18 cellular contexts compared by ENCODE assay signal in the genomic region with DNA sequence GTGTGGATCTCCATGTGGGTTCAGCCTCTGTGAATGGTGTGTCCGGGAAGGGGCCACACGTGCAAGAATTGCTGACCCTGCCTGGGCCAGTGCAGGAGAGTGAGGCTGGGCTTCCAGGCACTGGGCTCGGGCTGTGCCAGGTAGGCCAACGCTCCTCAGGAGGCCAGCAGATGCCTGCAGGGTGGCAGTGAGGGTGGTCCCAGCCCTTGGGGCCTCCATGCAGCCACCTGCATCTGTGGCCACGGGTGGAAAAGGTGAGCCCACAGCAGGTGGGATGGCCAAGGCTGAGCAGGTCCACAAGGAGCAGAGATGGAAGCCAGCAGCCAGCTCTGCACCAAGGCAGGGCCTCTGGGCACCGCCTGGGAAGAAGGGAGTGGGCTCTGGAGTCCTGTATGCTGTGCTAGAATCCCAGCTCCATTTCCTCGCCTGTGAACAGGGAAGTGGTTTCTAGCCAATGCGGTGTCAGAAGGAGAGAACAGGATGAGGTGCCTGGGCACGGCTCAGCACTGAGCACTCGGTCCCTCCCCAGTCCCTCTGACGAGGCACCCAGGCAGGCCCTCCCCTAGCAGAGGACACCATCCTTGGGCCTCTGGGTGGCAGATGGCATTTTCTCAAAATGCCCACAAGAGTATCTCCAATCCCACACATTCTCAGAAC. TPM values are rescaled to one million over a fixed set of nuclear protein-coding genes. Genes with fewer than 3 reads are reported as not detected.
DNase-seq lines count a peak whose midpoint lies in the region; ATAC-seq and TF ChIP-seq lines count a peak whose summit lies in the region.
"Had no signal": no experiment of that assay in that cellular context is flagged by ENCODE, and none has a peak within 500 bp of the region (broad histone marks: within the 10 kb centered on the region; RNA-seq: fewer than 3 reads in every experiment).

No MANE protein-coding gene starts in this region.

- TF ChIP-seq POLR2A in body of pancreas (IDR thresholded peaks at IDR 0.05), result no peak

- H3K9me3 ChIP-seq in body of pancreas (no peaks in the 10 kb centered on the region), aorta (ENCODE audit: control insufficient read depth, low read length) (no peaks in the 10 kb centered on the region)
- H3K9me3 ChIP-seq: adrenal gland, esophagus muscularis mucosa, MG63, tibial nerve had no signal

- no peaks in the 10 kb centered on the region for H3K36me3 Mint-ChIP-seq in activated naive CD8-positive, alpha-beta T cell treated with anti-CD3 and anti-CD28 coated beads, Interleukin-2, amount 10 ng/mL, durations not matched to agents 7 days and 5 days
- H3K36me3 Mint-ChIP-seq in activated naive CD8-positive, alpha-beta T cell treated with anti-CD3 and anti-CD28 coated beads, Interleukin-2, amount 50 U/mL, for 24 hours (ENCODE audit: low read depth), result no peaks in the 10 kb centered on the region
- H3K36me3 Mint-ChIP-seq in natural killer cell treated with Interleukin-12 subunit alpha and Interleukin-12 subunit beta and Interleukin-15 and Interleukin-18, amount 100 ng/mL, for 72 hours, result no peaks in the 10 kb centered on the region
- H3K36me3 Mint-ChIP-seq: CD8-positive, alpha-beta memory T cell; naive thymus-derived CD4-positive, alpha-beta T cell had no signal

- H3K4me1 ChIP-seq in body of pancreas (no peaks in the 10 kb centered on the region), aorta (ENCODE audit: control insufficient read depth in 1 of 2, insufficient read depth in 2 of 2, low read length in 2 of 2) (no peaks in the 10 kb centered on the region)
- H3K4me1 ChIP-seq: adrenal gland, esophagus muscularis mucosa, tibial nerve had no signal

- POLR2A ChIA-PET in activated naive CD8-positive, alpha-beta T cell treated with anti-CD3 and anti-CD28 coated beads, Interleukin-2, amount 10 ng/mL, durations not matched to agents 7 days and 5 days (lab: Charles Lee), result no interaction called here

- H3K36me3 ChIP-seq in body of pancreas (replicated peaks in 1 of 2; ENCODE audit: insufficient read depth in 1 of 2, low read depth in 2 of 2) (no peaks in the 10 kb centered on the region), aorta (ENCODE audit: control insufficient read depth in 1 of 2, insufficient read depth in 2 of 2, low read length in 1 of 2) (no peaks in the 10 kb centered on the region)
- H3K36me3 ChIP-seq: adrenal gland, esophagus muscularis mucosa, MG63, tibial nerve had no signal

- H3K4me3 ChIP-seq in body of pancreas, result no peak overlapping the region
- H3K4me3 ChIP-seq in aorta (ENCODE audit: low read length in 2 of 2), result no peak overlapping the region
- H3K4me3 ChIP-seq: adrenal gland, esophagus muscularis mucosa, MG63, tibial nerve had no signal

- no peaks in the 10 kb centered on the region for H3K9me3 Mint-ChIP-seq in activated naive CD8-positive, alpha-beta T cell treated with anti-CD3 and anti-CD28 coated beads, Interleukin-2, amount 10 ng/mL, durations not matched to agents 7 days and 5 days
- H3K9me3 Mint-ChIP-seq in activated naive CD8-positive, alpha-beta T cell treated with anti-CD3 and anti-CD28 coated beads, Interleukin-2, amount 50 U/mL, for 24 hours, result no peaks in the 10 kb centered on the region
- H3K9me3 Mint-ChIP-seq in natural killer cell treated with Interleukin-12 subunit alpha and Interleukin-12 subunit beta and Interleukin-15 and Interleukin-18, amount 100 ng/mL, for 72 hours, result no peaks in the 10 kb centered on the region
- H3K9me3 Mint-ChIP-seq: activated T-helper 2 cell treated with anti-CD3 and anti-CD28 coated beads, Interferon-gamma antibody, Interleukin-2, Interleukin-4, amounts not matched to agents 10 μg/mL and 5 μg/mL and 100 μg/mL, durations not matched to agents 14 hours and 24 hours and 36 hours; CD8-positive, alpha-beta memory T cell; naive thymus-derived CD4-positive, alpha-beta T cell had no signal

- no peak for ATAC-seq in activated naive CD8-positive, alpha-beta T cell treated with anti-CD3 and anti-CD28 coated beads, Interleukin-2, amount 10 ng/mL, durations not matched to agents 7 days and 5 days (ENCODE audit: low read depth)
- ATAC-seq in activated naive CD8-positive, alpha-beta T cell treated with anti-CD3 and anti-CD28 coated beads, Interleukin-2, amount 50 U/mL, for 24 hours, result no peak
- ATAC-seq in body of pancreas (no peak), aorta (ENCODE audit: low FRiP score) (no peak), GM21423 (IDR thresholded peaks at IDR 0.05; ENCODE audit: unreplicated experiment) (no peak)
- peak in 1 of 2 donors; percentile 28 for ATAC-seq in natural killer cell treated with Interleukin-12 subunit alpha and Interleukin-12 subunit beta and Interleukin-15 and Interleukin-18, amount 100 ng/mL, for 72 hours
- ATAC-seq: naive thymus-derived CD4-positive, alpha-beta T cell had no signal

- no peak overlapping the region for H3K27ac Mint-ChIP-seq in activated naive CD8-positive, alpha-beta T cell treated with anti-CD3 and anti-CD28 coated beads, Interleukin-2, amount 10 ng/mL, durations not matched to agents 7 days and 5 days
- no peak overlapping the region for H3K27ac Mint-ChIP-seq in activated naive CD8-positive, alpha-beta T cell treated with anti-CD3 and anti-CD28 coated beads, Interleukin-2, amount 50 U/mL, for 24 hours
- H3K27ac Mint-ChIP-seq in natural killer cell treated with Interleukin-12 subunit alpha and Interleukin-12 subunit beta and Interleukin-15 and Interleukin-18, amount 100 ng/mL, for 72 hours, result no peak overlapping the region
- H3K27ac Mint-ChIP-seq: activated T-helper 2 cell treated with anti-CD3 and anti-CD28 coated beads, Interferon-gamma antibody, Interleukin-2, Interleukin-4, amounts not matched to agents 10 μg/mL and 5 μg/mL and 100 μg/mL, durations not matched to agents 14 hours and 24 hours and 36 hours; CD8-positive, alpha-beta memory T cell; naive thymus-derived CD4-positive, alpha-beta T cell had no signal

- DNase-seq in activated naive CD8-positive, alpha-beta T cell treated with anti-CD3 and anti-CD28 coated beads, Interleukin-2, amount 10 ng/mL, durations not matched to agents 7 days and 5 days, result peak; percentile 20
- no peak for DNase-seq in activated naive CD8-positive, alpha-beta T cell treated with anti-CD3 and anti-CD28 coated beads, Interleukin-2, amount 50 U/mL, for 24 hours
- DNase-seq in body of pancreas (peak in 3 of 4 donors; percentile 2 to 5 (median 2)), aorta (peak; percentile 24 to 63), NCI-H2081 treated with DMSO at 0.1 percent for 48 hours (lab: John Stamatoyannopoulos, UW) (no peak), hypothalamus (lab: John Stamatoyannopoulos, UW) (no peak)
- DNase-seq in natural killer cell treated with Interleukin-12 subunit alpha and Interleukin-12 subunit beta and Interleukin-15 and Interleukin-18, amount 100 ng/mL, for 72 hours (ENCODE audit: low spot score), result peak; percentile 32
- DNase-seq: CD8-positive, alpha-beta memory T cell; central memory CD4-positive, alpha-beta T cell; MG63; NCI-H187 treated with DMSO at 0.1 percent for 48 hours; NCI-H446 had no signal

- 75 to 81% methylated on average over 3 to 11 of the region's 11 CpGs for WGBS in body of pancreas, 2 donors
- WGBS in aorta, 2 donors, result 86 to 89% methylated on average over 11 of the region's 11 CpGs

- H3K4me1 Mint-ChIP-seq in activated naive CD8-positive, alpha-beta T cell treated with anti-CD3 and anti-CD28 coated beads, Interleukin-2, amount 10 ng/mL, durations not matched to agents 7 days and 5 days, result no peaks in the 10 kb centered on the region
- no peaks in the 10 kb centered on the region for H3K4me1 Mint-ChIP-seq in activated naive CD8-positive, alpha-beta T cell treated with anti-CD3 and anti-CD28 coated beads, Interleukin-2, amount 50 U/mL, for 24 hours
- H3K4me1 Mint-ChIP-seq in natural killer cell treated with Interleukin-12 subunit alpha and Interleukin-12 subunit beta and Interleukin-15 and Interleukin-18, amount 100 ng/mL, for 72 hours (ENCODE audit: low read depth in 2 of 2), result no peaks in the 10 kb centered on the region
- H3K4me1 Mint-ChIP-seq: CD8-positive, alpha-beta memory T cell; naive thymus-derived CD4-positive, alpha-beta T cell had no signal

- H3K27me3 ChIP-seq in body of pancreas (no peaks in the 10 kb centered on the region), aorta (ENCODE audit: control insufficient read depth in 1 of 2, insufficient read depth in 2 of 2, low read length in 1 of 2) (no peaks in the 10 kb centered on the region)
- H3K27me3 ChIP-seq: adrenal gland, MG63, tibial nerve had no signal

- TF ChIP-seq CTCF in body of pancreas (IDR thresholded peaks at IDR 0.05), result no peak

- H3K27me3 Mint-ChIP-seq in activated naive CD8-positive, alpha-beta T cell treated with anti-CD3 and anti-CD28 coated beads, Interleukin-2, amount 10 ng/mL, durations not matched to agents 7 days and 5 days, result peaks cover 7% of the 10 kb centered on the region
- H3K27me3 Mint-ChIP-seq in activated naive CD8-positive, alpha-beta T cell treated with anti-CD3 and anti-CD28 coated beads, Interleukin-2, amount 50 U/mL, for 24 hours, result peaks cover under 1% of the 10 kb centered on the region
- H3K27me3 Mint-ChIP-seq in natural killer cell treated with Interleukin-12 subunit alpha and Interleukin-12 subunit beta and Interleukin-15 and Interleukin-18, amount 100 ng/mL, for 72 hours, result peaks cover 6 to 10% of the 10 kb centered on the region in 2 donors

- H3K27ac ChIP-seq in body of pancreas, result no peak overlapping the region
- no peak overlapping the region for H3K27ac ChIP-seq in aorta (ENCODE audit: low read depth in 1 of 2, low read length in 2 of 2)
- H3K27ac ChIP-seq: adrenal gland, esophagus muscularis mucosa, tibial nerve had no signal

- intact Hi-C loops in body of pancreas (cut with DNase I), result no loop called here
- intact Hi-C loops in aorta (cut with DNase I), result no loop called here

- no peak overlapping the region for H3K4me3 Mint-ChIP-seq in activated naive CD8-positive, alpha-beta T cell treated with anti-CD3 and anti-CD28 coated beads, Interleukin-2, amount 10 ng/mL, durations not matched to agents 7 days and 5 days
- H3K4me3 Mint-ChIP-seq in activated naive CD8-positive, alpha-beta T cell treated with anti-CD3 and anti-CD28 coated beads, Interleukin-2, amount 50 U/mL, for 24 hours, result no peak overlapping the region
- no peak overlapping the region for H3K4me3 Mint-ChIP-seq in natural killer cell treated with Interleukin-12 subunit alpha and Interleukin-12 subunit beta and Interleukin-15 and Interleukin-18, amount 100 ng/mL, for 72 hours
- H3K4me3 Mint-ChIP-seq: CD8-positive, alpha-beta memory T cell; naive thymus-derived CD4-positive, alpha-beta T cell had no signal

RNA-seq across cellular contexts. Expression of gene RET, which starts 31.1 kb away (rescaled TPM):
- total RNA-seq in activated naive CD8-positive, alpha-beta T cell treated with anti-CD3 and anti-CD28 coated beads, Interleukin-2, amount 10 ng/mL, durations not matched to agents 7 days and 5 days, result under 1 TPM in 1 of 2 experiments, not detected in 1; 0.22 TPM
- total RNA-seq in body of pancreas (1 to 10 TPM in 1 of 2 donors, under 1 TPM in 1; 0.78 to 1.6 TPM), aorta (1 to 10 TPM in 1 of 2 donors, under 1 TPM in 1; 0.29 to 2.5 TPM)
- not detected for total RNA-seq in natural killer cell treated with Interleukin-12 subunit alpha and Interleukin-12 subunit beta and Interleukin-15 and Interleukin-18, amount 100 ng/mL, for 72 hours
- polyA plus RNA-seq in aorta, result under 1 TPM in 1 of 2 donors, not detected in 1; 0.25 TPM
- polyA plus RNA-seq: naive thymus-derived CD4-positive, alpha-beta T cell had no signal

Comparison
In these comparisons a context has a peak if more than half of its experiments do, and no peak if none do; other contexts are left out.
1. DNase-seq: peak in activated naive CD8-positive, alpha-beta T cell treated with anti-CD3 and anti-CD28 coated beads, Interleukin-2, amount 10 ng/mL, durations not matched to agents 7 days and 5 days (single experiment), body of pancreas (3 of 4), natural killer cell treated with Interleukin-12 subunit alpha and Interleukin-12 subunit beta and Interleukin-15 and Interleukin-18, amount 100 ng/mL, for 72 hours (single experiment) and aorta (2 of 2); none in activated naive CD8-positive, alpha-beta T cell treated with anti-CD3 and anti-CD28 coated beads, Interleukin-2, amount 50 U/mL, for 24 hours (single experiment), NCI-H2081 treated with DMSO at 0.1 percent for 48 hours (single experiment) and hypothalamus (0 of 51).